In genomic region chr10:50403074-50403473, GRCh38 we compare ENCODE assay signal across 18 cellular contexts.
A peak's percentile ranks its signal among the peaks of the same experiment; 100 is the strongest.
DNase-seq lines count a peak whose midpoint lies in the region; ATAC-seq, FAIRE-seq and TF ChIP-seq lines count a peak whose summit lies in the region.
"Had no signal": no experiment of that assay in that cellular context is flagged by ENCODE, and none has a peak within 500 bp of the region (broad histone marks: within the 10 kb centered on the region; RNA-seq: fewer than 3 reads in every experiment).

No MANE protein-coding gene starts in this region.

- peak overlapping the region; percentile 82 for H3K27ac ChIP-seq in RWPE2 (ENCODE audit: poor library complexity, severe bottlenecking)
- H3K27ac ChIP-seq in subcutaneous abdominal adipose tissue (ENCODE audit: low read depth, low read length) = peak overlapping the region; percentile 55

- H3K27me3 ChIP-seq in RWPE2 (ENCODE audit: insufficient read depth, poor library complexity, severe bottlenecking) (no peaks in the 10 kb centered on the region), subcutaneous abdominal adipose tissue (ENCODE audit: control insufficient read depth in 5 of 5, insufficient read depth in 4 of 5, low read length in 5 of 5) (no peaks in the 10 kb centered on the region)
- H3K27me3 ChIP-seq: BE2C had no signal

- no peak overlapping the region for H3K27ac Mint-ChIP-seq in activated T-helper 2 cell treated with anti-CD3 and anti-CD28 coated beads, Interferon-gamma antibody, Interleukin-2, Interleukin-4, amounts not matched to agents 10 μg/mL and 5 μg/mL and 100 μg/mL, durations not matched to agents 14 hours and 24 hours and 36 hours
- H3K27ac Mint-ChIP-seq: CD4-positive, alpha-beta T cell; H9; IgD-negative memory B cell had no signal

- no peak for TF ChIP-seq CTCF in RWPE2 (IDR thresholded peaks at IDR 0.05; ENCODE audit: poor library complexity, severe bottlenecking)

- H3K36me3 ChIP-seq in RWPE2 (ENCODE audit: low read depth) (no peaks in the 10 kb centered on the region), subcutaneous abdominal adipose tissue (ENCODE audit: control insufficient read depth in 5 of 5, insufficient read depth in 5 of 5, low read length in 5 of 5) (no peaks in the 10 kb centered on the region)
- H3K36me3 ChIP-seq: BE2C had no signal

- FAIRE-seq in GM19239 (lab: Jason Lieb, UNC) = peak; percentile 82
- FAIRE-seq: H1, HTR-8/SVneo had no signal

- H3K9me3 ChIP-seq in RWPE2 (ENCODE audit: severe bottlenecking) (peaks cover 3% of the 10 kb centered on the region), subcutaneous abdominal adipose tissue (ENCODE audit: control insufficient read depth in 5 of 5, low read length in 5 of 5) (peaks cover 0 to 6% (median 3%) of the 10 kb centered on the region in 5 donors)
- H3K9me3 ChIP-seq: BE2C, Caco-2 had no signal

- peaks cover 55% of the 10 kb centered on the region for H3K4me1 ChIP-seq in RWPE2 (ENCODE audit: insufficient read depth, poor library complexity, severe bottlenecking)
- H3K4me1 ChIP-seq in subcutaneous abdominal adipose tissue (ENCODE audit: control insufficient read depth in 5 of 5, insufficient read depth in 5 of 5, low read length in 5 of 5) = peaks cover 0 to 32% (median 12%) of the 10 kb centered on the region in 5 donors
- H3K4me1 ChIP-seq: BE2C had no signal

- peak; percentile 50 for ATAC-seq in RWPE2 (ENCODE audit: low read depth)

- DNase-seq in GM19239 (ENCODE audit: insufficient read length, low spot score) (no peak), RWPE2 (ENCODE audit: low spot score) (no peak), iris pigment epithelial cell (ENCODE audit: low read depth) (peak; percentile 21), dedifferentiated amniotic fluid mesenchymal stem cell (ENCODE audit: extremely low spot score) (no peak), kidney glomerular epithelial cell (lab: John Stamatoyannopoulos, UW) (no peak)
- no peak for DNase-seq in activated T-helper 2 cell treated with anti-CD3 and anti-CD28 coated beads, Interferon-gamma antibody, Interleukin-2, Interleukin-4, amounts not matched to agents 10 μg/mL and 5 μg/mL and 100 μg/mL, durations not matched to agents 14 hours and 24 hours and 36 hours (ENCODE audit: low spot score)
- DNase-seq: ACHN; BE2C; C1 segment of cervical spinal cord; Caco-2; CD4-positive, alpha-beta T cell; DMS79; GDM1; H9 had no signal

- peaks cover 39% of the 10 kb centered on the region for H3K36me3 Mint-ChIP-seq in activated T-helper 2 cell treated with anti-CD3 and anti-CD28 coated beads, Interferon-gamma antibody, Interleukin-2, Interleukin-4, amounts not matched to agents 10 μg/mL and 5 μg/mL and 100 μg/mL, durations not matched to agents 14 hours and 24 hours and 36 hours (ENCODE audit: low read depth)

- H3K9ac ChIP-seq in subcutaneous abdominal adipose tissue (ENCODE audit: low read length in 5 of 5) = no peak overlapping the region

- H3K4me1 Mint-ChIP-seq in activated T-helper 2 cell treated with anti-CD3 and anti-CD28 coated beads, Interferon-gamma antibody, Interleukin-2, Interleukin-4, amounts not matched to agents 10 μg/mL and 5 μg/mL and 100 μg/mL, durations not matched to agents 14 hours and 24 hours and 36 hours (ENCODE audit: low read depth) = peaks cover 25% of the 10 kb centered on the region

- intact Hi-C loops in activated T-helper 2 cell treated with anti-CD3 and anti-CD28 coated beads, Interferon-gamma antibody, Interleukin-2, Interleukin-4, amounts not matched to agents 10 μg/mL and 5 μg/mL and 100 μg/mL, durations not matched to agents 14 hours and 24 hours and 36 hours (cut with micrococcal nuclease) = no loop called here

- no peaks in the 10 kb centered on the region for H3K27me3 Mint-ChIP-seq in activated T-helper 2 cell treated with anti-CD3 and anti-CD28 coated beads, Interferon-gamma antibody, Interleukin-2, Interleukin-4, amounts not matched to agents 10 μg/mL and 5 μg/mL and 100 μg/mL, durations not matched to agents 14 hours and 24 hours and 36 hours (ENCODE audit: low read depth)
- H3K27me3 Mint-ChIP-seq: CD4-positive, alpha-beta T cell; IgD-negative memory B cell had no signal

- peaks cover 15% of the 10 kb centered on the region for H3K9me3 Mint-ChIP-seq in activated T-helper 2 cell treated with anti-CD3 and anti-CD28 coated beads, Interferon-gamma antibody, Interleukin-2, Interleukin-4, amounts not matched to agents 10 μg/mL and 5 μg/mL and 100 μg/mL, durations not matched to agents 14 hours and 24 hours and 36 hours
- H3K9me3 Mint-ChIP-seq: CD4-positive, alpha-beta T cell; IgD-negative memory B cell had no signal

- no peak overlapping the region for H3K4me3 Mint-ChIP-seq in activated T-helper 2 cell treated with anti-CD3 and anti-CD28 coated beads, Interferon-gamma antibody, Interleukin-2, Interleukin-4, amounts not matched to agents 10 μg/mL and 5 μg/mL and 100 μg/mL, durations not matched to agents 14 hours and 24 hours and 36 hours (ENCODE audit: low read depth)
- H3K4me3 Mint-ChIP-seq: CD4-positive, alpha-beta T cell; H9; IgD-negative memory B cell had no signal

- H3K4me3 ChIP-seq in RWPE2 (ENCODE audit: severe bottlenecking) (no peak overlapping the region), subcutaneous abdominal adipose tissue (ENCODE audit: low read depth in 1 of 5, low read length in 5 of 5) (no peak overlapping the region)
